In genomic region chr1:210441028-210441427, GRCh38 we compare ENCODE assay signal across 20 cellular contexts.
A peak's percentile ranks its signal among the peaks of the same experiment; 100 is the strongest.
DNase-seq lines count a peak whose midpoint lies in the region; ATAC-seq, FAIRE-seq and TF ChIP-seq lines count a peak whose summit lies in the region.
"Had no signal": no experiment of that assay in that cellular context is flagged by ENCODE, and none has a peak within 500 bp of the region (broad histone marks: within the 10 kb centered on the region; RNA-seq: fewer than 3 reads in every experiment).

No MANE protein-coding gene starts in this region.

- peaks cover 5% of the 10 kb centered on the region for H3K9me3 Mint-ChIP-seq in astrocyte (ENCODE audit: unreplicated experiment)
- H3K9me3 Mint-ChIP-seq in neural progenitor cell, result peaks cover 2% of the 10 kb centered on the region
- no peaks in the 10 kb centered on the region for H3K9me3 Mint-ChIP-seq in CD8-positive, alpha-beta T cell
- H3K9me3 Mint-ChIP-seq in WTC11, result no peaks in the 10 kb centered on the region
- H3K9me3 Mint-ChIP-seq: activated naive CD8-positive, alpha-beta T cell treated with anti-CD3 and anti-CD28 coated beads, Interleukin-2, amount 10 ng/mL, durations not matched to agents 7 days and 5 days had no signal

- H3K79me2 ChIP-seq in astrocyte (ENCODE audit: insufficient read depth, low read length) (no peaks in the 10 kb centered on the region), neural progenitor cell (ENCODE audit: low read depth) (no peaks in the 10 kb centered on the region)

- peaks cover 34% of the 10 kb centered on the region for H3K4me1 ChIP-seq in astrocyte (ENCODE audit: insufficient read depth, low read length)
- peaks cover 7% of the 10 kb centered on the region for H3K4me1 ChIP-seq in neural progenitor cell
- H3K4me1 ChIP-seq in CD8-positive, alpha-beta T cell (ENCODE audit: insufficient read depth, low read length), result peaks cover 5% of the 10 kb centered on the region
- H3K4me1 ChIP-seq: left ventricle myocardium inferior, spleen, stomach, transverse colon had no signal

- H3K27ac ChIP-seq in astrocyte (ENCODE audit: low read depth, low read length), result no peak overlapping the region
- no peak overlapping the region for H3K27ac ChIP-seq in neural progenitor cell
- H3K27ac ChIP-seq in CD8-positive, alpha-beta T cell (ENCODE audit: low read depth, low read length), result no peak overlapping the region
- H3K27ac ChIP-seq: coronary artery, left ventricle myocardium inferior, neutrophil, spleen, stomach, transverse colon had no signal

- H4K20me1 ChIP-seq in astrocyte (ENCODE audit: insufficient read depth, low read length) (no peaks in the 10 kb centered on the region), neural progenitor cell (ENCODE audit: low read depth) (no peaks in the 10 kb centered on the region)

- TF ChIP-seq CTCF in astrocyte (IDR thresholded peaks at IDR 0.05; ENCODE audit: insufficient read depth, low read depth, low read length), result no peak
- TF ChIP-seq CTCF in neural progenitor cell (IDR thresholded peaks at IDR 0.05), result no peak
- TF ChIP-seq CTCF in CD8-positive, alpha-beta T cell (IDR thresholded peaks at IDR 0.05), result no peak
- no peak for TF ChIP-seq CTCF in WTC11 (IDR thresholded peaks at IDR 0.05)

- peaks cover 50% of the 10 kb centered on the region for H3K4me1 Mint-ChIP-seq in astrocyte (ENCODE audit: low read depth, unreplicated experiment)
- H3K4me1 Mint-ChIP-seq in neural progenitor cell, result peaks cover 12% of the 10 kb centered on the region
- H3K4me1 Mint-ChIP-seq in CD8-positive, alpha-beta T cell (ENCODE audit: low read depth), result peaks cover 7% of the 10 kb centered on the region
- peaks cover 19% of the 10 kb centered on the region for H3K4me1 Mint-ChIP-seq in WTC11

- H3K4me3 ChIP-seq in astrocyte (ENCODE audit: insufficient read depth, low read depth, low read length) (no peak overlapping the region), neural progenitor cell (no peak overlapping the region)
- no peak overlapping the region for H3K4me3 ChIP-seq in CD8-positive, alpha-beta T cell (ENCODE audit: low read depth, low read length)
- H3K4me3 ChIP-seq: coronary artery, left ventricle myocardium inferior, spleen, stomach, transverse colon had no signal

- H3K36me3 ChIP-seq in astrocyte (ENCODE audit: insufficient read depth, low read length) (no peaks in the 10 kb centered on the region), neural progenitor cell (no peaks in the 10 kb centered on the region)
- H3K36me3 ChIP-seq in CD8-positive, alpha-beta T cell (ENCODE audit: insufficient read depth, low read length), result no peaks in the 10 kb centered on the region
- H3K36me3 ChIP-seq: BE2C, left ventricle myocardium inferior, neutrophil, spleen, stomach, transverse colon had no signal

- H3K4me2 ChIP-seq in astrocyte (ENCODE audit: low read length), result no peak overlapping the region
- no peak overlapping the region for H3K4me2 ChIP-seq in neural progenitor cell

- intact Hi-C loops in CD8-positive, alpha-beta T cell (cut with DNase I, micrococcal nuclease), result no loop called here

- POLR2A ChIA-PET in CD8-positive, alpha-beta T cell (lab: Charles Lee), result no interaction called here
- POLR2A ChIA-PET in WTC11 (lab: Charles Lee), result no interaction called here

- H3K36me3 Mint-ChIP-seq in astrocyte (ENCODE audit: low read depth, unreplicated experiment) (no peaks in the 10 kb centered on the region), neural progenitor cell (no peaks in the 10 kb centered on the region), WTC11 (no peaks in the 10 kb centered on the region)
- no peaks in the 10 kb centered on the region for H3K36me3 Mint-ChIP-seq in CD8-positive, alpha-beta T cell
- H3K36me3 Mint-ChIP-seq: activated naive CD8-positive, alpha-beta T cell treated with anti-CD3 and anti-CD28 coated beads, Interleukin-2, amount 10 ng/mL, durations not matched to agents 7 days and 5 days; brain had no signal

- H3K9me3 ChIP-seq in astrocyte (ENCODE audit: insufficient read depth, low read depth, low read length), result no peaks in the 10 kb centered on the region
- no peaks in the 10 kb centered on the region for H3K9me3 ChIP-seq in neural progenitor cell (ENCODE audit: low read depth)
- H3K9me3 ChIP-seq in CD8-positive, alpha-beta T cell (ENCODE audit: low read length), result no peaks in the 10 kb centered on the region
- H3K9me3 ChIP-seq: BE2C, left ventricle myocardium inferior, neutrophil, spleen, stomach, transverse colon had no signal

- peak overlapping the region; percentile 69 for H3K4me3 Mint-ChIP-seq in astrocyte (ENCODE audit: unreplicated experiment)
- no peak overlapping the region for H3K4me3 Mint-ChIP-seq in neural progenitor cell
- no peak overlapping the region for H3K4me3 Mint-ChIP-seq in CD8-positive, alpha-beta T cell
- H3K4me3 Mint-ChIP-seq in WTC11, result no peak overlapping the region
- H3K4me3 Mint-ChIP-seq: activated naive CD8-positive, alpha-beta T cell treated with anti-CD3 and anti-CD28 coated beads, Interleukin-2, amount 10 ng/mL, durations not matched to agents 7 days and 5 days; brain had no signal

- H3F3A ChIP-seq in neural progenitor cell (ENCODE audit: low read depth), result peaks cover 3% of the 10 kb centered on the region

- no peak for FAIRE-seq in astrocyte (lab: Jason Lieb, UNC)

- H3K9ac ChIP-seq in astrocyte (ENCODE audit: low read length), result no peak overlapping the region
- H3K9ac ChIP-seq in neural progenitor cell, result no peak overlapping the region

- DNase-seq in EH (ENCODE audit: low read depth) (peak; percentile 26), M059J (ENCODE audit: low read depth) (peak; percentile 27), astrocyte (ENCODE audit: low read depth) (no peak), neural progenitor cell (ENCODE audit: low spot score) (no peak), ecto neural progenitor cell (ENCODE audit: low spot score) (no peak), WTC11 (ENCODE audit: low spot score) (no peak)
- no peak for DNase-seq in CD8-positive, alpha-beta T cell
- DNase-seq: activated CD4-positive, alpha-beta T cell treated with anti-CD3 and anti-CD28 coated beads for 48 hours; activated naive CD8-positive, alpha-beta T cell treated with anti-CD3 and anti-CD28 coated beads, Interleukin-2, amount 10 ng/mL, durations not matched to agents 7 days and 5 days; BE2C; left ventricle myocardium inferior; NCI-H1694; NCI-H446 treated with DMSO at 0.1 percent for 48 hours; spleen; stimulated activated CD4-positive, alpha-beta T cell treated with anti-CD3 and anti-CD28 coated beads, Interleukin-4, amount 100 ng/mL, for 4 hours; stomach; transverse colon had no signal

- H2AFZ ChIP-seq in astrocyte (ENCODE audit: low read depth, low read length) (no peak overlapping the region), neural progenitor cell (replicated peaks) (no peak overlapping the region)

- no peak for ATAC-seq in CD8-positive, alpha-beta T cell
- ATAC-seq in WTC11, result no peak

- H3K27ac Mint-ChIP-seq in astrocyte (ENCODE audit: unreplicated experiment) (no peak overlapping the region), neural progenitor cell (peak overlapping the region; percentile 18), WTC11 (no peak overlapping the region)
- H3K27ac Mint-ChIP-seq in CD8-positive, alpha-beta T cell, result no peak overlapping the region
- H3K27ac Mint-ChIP-seq: activated naive CD8-positive, alpha-beta T cell treated with anti-CD3 and anti-CD28 coated beads, Interleukin-2, amount 10 ng/mL, durations not matched to agents 7 days and 5 days had no signal

- H3K27me3 Mint-ChIP-seq in astrocyte (ENCODE audit: low read depth, unreplicated experiment) (no peaks in the 10 kb centered on the region), neural progenitor cell (ENCODE audit: insufficient read depth, low read depth) (peaks cover 5% of the 10 kb centered on the region), WTC11 (ENCODE audit: low read depth) (no peaks in the 10 kb centered on the region)
- H3K27me3 Mint-ChIP-seq in CD8-positive, alpha-beta T cell (ENCODE audit: low read depth), result no peaks in the 10 kb centered on the region
- H3K27me3 Mint-ChIP-seq: activated naive CD8-positive, alpha-beta T cell treated with anti-CD3 and anti-CD28 coated beads, Interleukin-2, amount 10 ng/mL, durations not matched to agents 7 days and 5 days; brain had no signal

- CTCF ChIA-PET in CD8-positive, alpha-beta T cell (lab: Charles Lee), result no interaction called here
- CTCF ChIA-PET in WTC11 (lab: Charles Lee), result interaction anchor here (2.0 to 2.5 kb wide), 2 partner anchors 34 to 694 kb away, joined by 8 read pairs; partner anchors contain the start of gene KCNH1

- H3K27me3 ChIP-seq in astrocyte (ENCODE audit: insufficient read depth, low read length) (no peaks in the 10 kb centered on the region), neural progenitor cell (no peaks in the 10 kb centered on the region)
- H3K27me3 ChIP-seq in CD8-positive, alpha-beta T cell (ENCODE audit: insufficient read depth, low read length), result no peaks in the 10 kb centered on the region
- H3K27me3 ChIP-seq: BE2C, neutrophil, spleen, stomach, transverse colon had no signal

TF ChIP-seq in WTC11, 78 proteins besides CTCF, POLR2A, EP300 and RAD21 (continues in another document):
- TF ChIP-seq ZNF671 (CRISPR knock-in tag; IDR thresholded peaks at IDR 0.05), result no peak
- TF ChIP-seq FOXK1 (CRISPR knock-in tag; IDR thresholded peaks at IDR 0.05), result no peak
- TF ChIP-seq ETV6 (CRISPR knock-in tag; IDR thresholded peaks at IDR 0.05), result no peak
- no peak for TF ChIP-seq RORB (CRISPR knock-in tag; IDR thresholded peaks at IDR 0.05)
- no peak for TF ChIP-seq SOX15 (CRISPR knock-in tag; IDR thresholded peaks at IDR 0.05)
- TF ChIP-seq E2F4 (CRISPR knock-in tag; IDR thresholded peaks at IDR 0.05; ENCODE audit: borderline replicate concordance, low read depth), result no peak
- TF ChIP-seq ZNF317 (CRISPR knock-in tag; IDR thresholded peaks at IDR 0.05; ENCODE audit: borderline replicate concordance, low read depth), result no peak
- TF ChIP-seq RELA (CRISPR knock-in tag; IDR thresholded peaks at IDR 0.05; ENCODE audit: borderline replicate concordance), result no peak
- TF ChIP-seq ZNF121 (CRISPR knock-in tag; IDR thresholded peaks at IDR 0.05), result no peak
- TF ChIP-seq NR2C2 (CRISPR knock-in tag; IDR thresholded peaks at IDR 0.05), result no peak
- no peak for TF ChIP-seq CBFB (CRISPR knock-in tag; IDR thresholded peaks at IDR 0.05; ENCODE audit: low read depth)

Comparison
In these comparisons a context has a peak if more than half of its experiments do, and no peak if none do; other contexts are left out.
1. DNase-seq: peak in EH (single experiment) and M059J (single experiment); none in astrocyte (single experiment), neural progenitor cell (single experiment), ecto neural progenitor cell (single experiment), CD8-positive, alpha-beta T cell (0 of 7) and WTC11 (single experiment).